8 cellular contexts compared by ENCODE assay signal in the genomic region with DNA sequence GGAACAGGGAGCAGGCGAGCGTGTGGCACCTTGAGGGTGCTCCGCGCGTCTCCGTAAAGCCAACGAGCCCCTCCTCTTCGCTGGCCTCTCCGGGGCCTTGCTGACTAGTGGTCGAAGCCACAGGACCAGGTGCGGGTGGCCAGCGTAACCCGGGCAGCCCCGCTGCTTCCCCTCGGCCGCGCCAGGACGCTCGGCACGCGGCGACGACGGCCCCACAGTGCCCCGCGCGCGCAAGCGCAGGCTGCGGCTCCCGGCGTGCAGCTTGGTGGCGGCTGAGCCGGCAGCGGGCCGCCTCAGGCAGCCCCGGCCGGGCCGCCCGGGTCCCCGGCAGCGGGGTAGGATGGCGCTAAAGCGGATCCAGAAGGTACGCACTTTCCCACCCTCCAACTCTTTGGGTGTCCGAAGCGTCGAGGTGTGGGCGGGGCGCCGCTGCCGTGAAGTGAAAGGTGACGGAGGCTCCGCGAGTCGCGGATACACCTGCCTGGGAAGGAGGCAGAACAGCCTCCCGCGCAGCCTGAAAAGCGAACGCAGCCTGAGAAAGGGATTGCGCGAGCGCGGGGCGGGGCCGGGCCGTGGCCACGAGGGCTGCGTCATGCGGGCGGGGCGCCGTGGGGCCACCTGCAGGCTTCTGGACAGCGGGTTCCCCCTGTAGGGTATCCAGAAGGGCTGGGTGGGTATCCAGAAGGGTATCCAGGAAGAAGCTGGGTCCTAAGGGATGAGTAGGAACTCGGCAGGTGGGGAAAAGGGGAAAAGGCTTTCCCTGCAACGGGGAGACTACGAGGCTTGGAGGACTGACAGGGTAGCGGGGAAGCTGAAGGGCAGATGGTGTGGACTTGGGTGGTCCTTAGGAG. TPM values are rescaled to one million over a fixed set of nuclear protein-coding genes. Genes with fewer than 3 reads are reported as not detected.
DNase-seq lines count a peak whose midpoint lies in the region; ATAC-seq and TF ChIP-seq lines count a peak whose summit lies in the region.

A gene (plus strand): TSS at position 244 of the 851 bp plus-strand sequence. CDS start 97 bp downstream, at position 341.

- peak within 1 kb of the TSS; percentile 82 for H3K4me2 ChIP-seq in BLaER1

- TF ChIP-seq CTCF in colonic mucosa (IDR thresholded peaks at IDR 0.05): no peak

- H3K4me1 ChIP-seq in BLaER1 (peaks cover 24% of the 10 kb centered on the region), colonic mucosa (peaks cover 3% of the 10 kb centered on the region)

- DNase-seq in NCI-H510A (lab: John Stamatoyannopoulos, UW) (peak; percentile 79), colonic mucosa (peak; percentile 94), left kidney (ENCODE audit: low read depth, low spot score) (peak; percentile 90)
- peak; percentile 94 for DNase-seq in activated CD4-positive, alpha-beta T cell treated with anti-CD3 and anti-CD28 coated beads for 48 hours
- DNase-seq in stimulated activated CD4-positive, alpha-beta T cell treated with anti-CD3 and anti-CD28 coated beads, Interleukin-2, amount 100 ng/mL, for 24 hours: peak; percentile 92 to 94

- peak; percentile 81 for ATAC-seq in HG03378 (IDR thresholded peaks at IDR 0.05; ENCODE audit: unreplicated experiment)

- peak within 1 kb of the TSS; percentile 90 for H3K27ac ChIP-seq in BLaER1
- peak within 1 kb of the TSS; percentile 99 for H3K27ac ChIP-seq in colonic mucosa

- H4K20me1 ChIP-seq in BLaER1: no peaks in the 10 kb centered on the region

- H3K9ac ChIP-seq in BLaER1: peak within 1 kb of the TSS; percentile 83
- H3K9ac ChIP-seq in colonic mucosa (ENCODE audit: low read depth in 2 of 2, low read length in 2 of 2): peak within 1 kb of the TSS; percentile 86 to 89

- peak within 1 kb of the TSS; percentile 74 for H3K4me3 ChIP-seq in BLaER1
- H3K4me3 ChIP-seq in colonic mucosa: peak within 1 kb of the TSS; percentile 61

- H3K27me3 ChIP-seq in BLaER1 (no peaks in the 10 kb centered on the region), colonic mucosa (no peaks in the 10 kb centered on the region)

- TF ChIP-seq POLR2A in GM19193 (IDR thresholded peaks at IDR 0.05; ENCODE audit: extremely low read depth, insufficient read depth, insufficient read length): peak; percentile 98

- intact Hi-C loops in colonic mucosa (cut with DNase I): no loop called here

- H3K9me3 ChIP-seq in BLaER1 (no peaks in the 10 kb centered on the region), colonic mucosa (no peaks in the 10 kb centered on the region)

- H3K36me3 ChIP-seq in BLaER1 (no peaks in the 10 kb centered on the region), colonic mucosa (no peaks in the 10 kb centered on the region)

RNA-seq across cellular contexts. Expression of the gene that starts here (rescaled TPM):
- total RNA-seq in colonic mucosa: 10 to 100 TPM in 1 of 2 donors, 1 to 10 TPM in 1; 8.9 to 12.8 TPM

Comparison
In these comparisons a context has a peak if more than half of its experiments do, and no peak if none do; other contexts are left out.
1. Peak in every context shown above with its lines: DNase-seq, ATAC-seq, H3K4me3 ChIP-seq and H3K27ac ChIP-seq.